ENCODE assay signal across 18 cellular contexts in the genomic region with DNA sequence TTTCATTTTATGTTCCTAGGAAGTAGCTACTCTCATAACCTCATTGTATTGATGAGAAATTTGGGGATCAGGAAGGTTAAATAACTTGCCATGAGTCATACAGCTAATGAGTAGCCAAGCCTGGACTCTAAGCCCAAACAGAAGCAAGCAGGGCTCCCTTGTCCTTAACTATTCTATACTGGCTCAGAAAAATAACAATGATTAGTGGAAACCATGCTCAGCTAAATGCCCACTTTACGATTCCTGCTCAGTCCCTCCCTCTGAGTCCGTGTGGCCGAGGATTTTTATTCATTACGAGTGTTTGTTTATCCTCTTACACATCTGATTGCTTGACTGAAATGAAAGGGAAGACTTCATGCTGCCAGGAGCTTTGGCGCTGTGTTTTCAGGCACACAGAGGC.
DNase-seq lines count a peak whose midpoint lies in the region; ATAC-seq and TF ChIP-seq lines count a peak whose summit lies in the region.
"Had no signal": no experiment of that assay in that cellular context is flagged by ENCODE, and none has a peak within 500 bp of the region (broad histone marks: within the 10 kb centered on the region; RNA-seq: fewer than 3 reads in every experiment).

No MANE protein-coding gene starts in this region.

- no peak overlapping the region for H3K27ac Mint-ChIP-seq in effector memory CD8-positive, alpha-beta T cell
- H3K27ac Mint-ChIP-seq in HFFc6 = no peak overlapping the region
- H3K27ac Mint-ChIP-seq: activated naive CD8-positive, alpha-beta T cell treated with anti-CD3 and anti-CD28 coated beads, Interleukin-2, amount 10 ng/mL, durations not matched to agents 7 days and 5 days; stimulated activated naive CD8-positive, alpha-beta T cell treated with anti-CD3 and anti-CD28 coated beads, Interleukin-15, Interleukin-2, amounts not matched to agents 100 ng/mL and 50 ng/mL, for 24 hours; WTC11 had no signal

- H3K9me3 ChIP-seq in upper lobe of right lung (no peaks in the 10 kb centered on the region), MM.1S (replicated peaks; ENCODE audit: insufficient read depth, low read length) (no peaks in the 10 kb centered on the region)
- H3K9me3 ChIP-seq: esophagus muscularis mucosa, neutrophil, right atrium auricular region had no signal

- no peaks in the 10 kb centered on the region for H3K27me3 Mint-ChIP-seq in effector memory CD8-positive, alpha-beta T cell
- no peaks in the 10 kb centered on the region for H3K27me3 Mint-ChIP-seq in HFFc6 (ENCODE audit: insufficient read depth)
- H3K27me3 Mint-ChIP-seq: activated naive CD8-positive, alpha-beta T cell treated with anti-CD3 and anti-CD28 coated beads, Interleukin-2, amount 10 ng/mL, durations not matched to agents 7 days and 5 days; stimulated activated naive CD8-positive, alpha-beta T cell treated with anti-CD3 and anti-CD28 coated beads, Interleukin-15, Interleukin-2, amounts not matched to agents 100 ng/mL and 50 ng/mL, for 24 hours had no signal

- no peaks in the 10 kb centered on the region for H3K9me2 ChIP-seq in MM.1S (replicated peaks; ENCODE audit: insufficient read depth, low read length)

- no peaks in the 10 kb centered on the region for H3K79me2 ChIP-seq in MM.1S (ENCODE audit: low read length)

- no peaks in the 10 kb centered on the region for H3K4me1 Mint-ChIP-seq in effector memory CD8-positive, alpha-beta T cell (ENCODE audit: low read depth in 2 of 2)
- H3K4me1 Mint-ChIP-seq in HFFc6 (ENCODE audit: low read depth) = peaks cover 7% of the 10 kb centered on the region
- H3K4me1 Mint-ChIP-seq: activated naive CD8-positive, alpha-beta T cell treated with anti-CD3 and anti-CD28 coated beads, Interleukin-2, amount 10 ng/mL, durations not matched to agents 7 days and 5 days; WTC11 had no signal

- DNase-seq in NCI-H2107 treated with DMSO at 0.1 percent for 48 hours (lab: John Stamatoyannopoulos, UW; ENCODE audit: unreplicated experiment) = peak; percentile 19
- DNase-seq in NCI-H2107 (lab: John Stamatoyannopoulos, UW) = no peak
- peak; percentile 37 for DNase-seq in NCI-H510A treated with DMSO at 0.1 percent for 48 hours (lab: John Stamatoyannopoulos, UW)
- DNase-seq in kidney glomerular epithelial cell (lab: John Stamatoyannopoulos, UW) = peak; percentile 69
- no peak for DNase-seq in upper lobe of right lung
- DNase-seq in MM.1S = no peak
- DNase-seq in effector memory CD8-positive, alpha-beta T cell = no peak
- no peak for DNase-seq in HFFc6
- DNase-seq: activated naive CD8-positive, alpha-beta T cell treated with anti-CD3 and anti-CD28 coated beads, Interleukin-2, amount 10 ng/mL, durations not matched to agents 7 days and 5 days; C1 segment of cervical spinal cord; DND-41; NCI-H1930; T-helper 1 cell had no signal

- no peak overlapping the region for H3K27ac ChIP-seq in upper lobe of right lung
- no peak overlapping the region for H3K27ac ChIP-seq in MM.1S (ENCODE audit: low read length)
- H3K27ac ChIP-seq: esophagus muscularis mucosa, neutrophil, right atrium auricular region had no signal

- H4K20me1 ChIP-seq in MM.1S (ENCODE audit: insufficient read depth, low read length) = no peaks in the 10 kb centered on the region

- H3K36me3 Mint-ChIP-seq in effector memory CD8-positive, alpha-beta T cell (ENCODE audit: insufficient read depth) = peaks cover 66% of the 10 kb centered on the region
- H3K36me3 Mint-ChIP-seq in HFFc6 (ENCODE audit: low read depth) = peaks cover 10% of the 10 kb centered on the region; the same call in 1 of the 2 replicates

- no peak overlapping the region for H2AFZ ChIP-seq in MM.1S (ENCODE audit: low read length)

- H3F3A ChIP-seq in MM.1S (ENCODE audit: insufficient read depth, low read length) = no peaks in the 10 kb centered on the region

- H3K27me3 ChIP-seq in upper lobe of right lung (no peaks in the 10 kb centered on the region), MM.1S (replicated peaks; ENCODE audit: insufficient read depth, low read length) (no peaks in the 10 kb centered on the region)
- H3K27me3 ChIP-seq: esophagus muscularis mucosa, neutrophil had no signal

- H3K4me3 ChIP-seq in upper lobe of right lung = no peak overlapping the region
- no peak overlapping the region for H3K4me3 ChIP-seq in MM.1S (ENCODE audit: low read length)
- H3K4me3 ChIP-seq: esophagus muscularis mucosa, right atrium auricular region had no signal

- H3K4me3 Mint-ChIP-seq in effector memory CD8-positive, alpha-beta T cell = no peak overlapping the region
- H3K4me3 Mint-ChIP-seq in HFFc6 = no peak overlapping the region
- H3K4me3 Mint-ChIP-seq: activated naive CD8-positive, alpha-beta T cell treated with anti-CD3 and anti-CD28 coated beads, Interleukin-2, amount 10 ng/mL, durations not matched to agents 7 days and 5 days; stimulated activated naive CD8-positive, alpha-beta T cell treated with anti-CD3 and anti-CD28 coated beads, Interleukin-15, Interleukin-2, amounts not matched to agents 100 ng/mL and 50 ng/mL, for 24 hours; WTC11 had no signal

- H3K9ac ChIP-seq in MM.1S (ENCODE audit: low read length) = no peak overlapping the region

- no peaks in the 10 kb centered on the region for H3K9me3 Mint-ChIP-seq in effector memory CD8-positive, alpha-beta T cell
- H3K9me3 Mint-ChIP-seq in HFFc6 = no peaks in the 10 kb centered on the region
- H3K9me3 Mint-ChIP-seq: stimulated activated naive CD8-positive, alpha-beta T cell treated with anti-CD3 and anti-CD28 coated beads, Interleukin-15, Interleukin-2, amounts not matched to agents 100 ng/mL and 50 ng/mL, for 24 hours had no signal

- no peak for TF ChIP-seq CTCF in upper lobe of right lung (IDR thresholded peaks at IDR 0.05)
- no peak for TF ChIP-seq CTCF in MM.1S (IDR thresholded peaks at IDR 0.05; ENCODE audit: low read length)
- TF ChIP-seq CTCF in HFFc6 (IDR thresholded peaks at IDR 0.05) = no peak

- ATAC-seq in upper lobe of right lung = peak; percentile 31
- no peak for ATAC-seq in effector memory CD8-positive, alpha-beta T cell (replicated peaks)
- ATAC-seq: WTC11 had no signal

- no peaks in the 10 kb centered on the region for H3K4me1 ChIP-seq in upper lobe of right lung
- no peaks in the 10 kb centered on the region for H3K4me1 ChIP-seq in MM.1S (ENCODE audit: low read length)
- H3K4me1 ChIP-seq: esophagus muscularis mucosa, right atrium auricular region had no signal

- H3K4me2 ChIP-seq in MM.1S (ENCODE audit: low read depth, low read length) = no peak overlapping the region

- H3K36me3 ChIP-seq in upper lobe of right lung (peaks cover 38% of the 10 kb centered on the region), MM.1S (replicated peaks; ENCODE audit: insufficient read depth, low read length) (no peaks in the 10 kb centered on the region)
- H3K36me3 ChIP-seq: esophagus muscularis mucosa, neutrophil, right atrium auricular region had no signal

- intact Hi-C loops in upper lobe of right lung (cut with DNase I) = no loop called here

Comparison
In these comparisons a context has a peak if more than half of its experiments do, and no peak if none do; other contexts are left out.
1. DNase-seq: peak in NCI-H2107 treated with DMSO at 0.1 percent for 48 hours (single experiment), NCI-H510A treated with DMSO at 0.1 percent for 48 hours (single experiment) and kidney glomerular epithelial cell (single experiment); none in NCI-H2107 (single experiment), upper lobe of right lung (single experiment), MM.1S (single experiment), effector memory CD8-positive, alpha-beta T cell (0 of 3) and HFFc6 (single experiment).